In genomic region chr10:113484487-113484886, GRCh38 we compare ENCODE assay signal across 34 cellular contexts.
"Had no signal": no experiment of that assay in that cellular context is flagged by ENCODE, and none has a peak within 500 bp of the region (broad histone marks: within the 10 kb centered on the region; RNA-seq: fewer than 3 reads in every experiment).

No MANE protein-coding gene starts in this region.

- DNase-seq: Karpas-422, Kasumi-1, MG63, MM.1S, MV-4-11, NCI-H1048, NCI-H1092, NCI-H1092 treated with DMSO at 0.1 percent for 48 hours, NCI-H1105, NCI-H1105 treated with DMSO at 0.1 percent for 48 hours, NCI-H1417, NCI-H1417 treated with DMSO at 0.1 percent for 48 hours, NCI-H1436, NCI-H1436 treated with DMSO at 0.1 percent for 48 hours, NCI-H146, NCI-H1694, NCI-H1694 treated with DMSO at 0.1 percent for 48 hours, NCI-H187, NCI-H187 treated with DMSO at 0.1 percent for 48 hours, NCI-H1930, NCI-H2029, NCI-H2029 treated with DMSO at 0.1 percent for 48 hours, NCI-H2081, NCI-H2081 treated with DMSO at 0.1 percent for 48 hours, NCI-H2107, NCI-H2171, NCI-H2171 treated with DMSO at 0.1 percent for 48 hours, NCI-H2227 treated with DMSO at 0.1 percent for 48 hours, NCI-H226, NCI-H345, NCI-H446, NCI-H446 treated with DMSO at 0.1 percent for 48 hours, NCI-H510A had no signal

- H3K4me3 ChIP-seq: MG63 had no signal

- H3K27ac ChIP-seq: KMS-11 had no signal

- H3K9ac ChIP-seq: KMS-11 had no signal

- H3K27me3 ChIP-seq: MG63 had no signal

- H3K36me3 ChIP-seq: MG63 had no signal

- H3K4me2 ChIP-seq: KMS-11 had no signal
